Comparison of ENCODE assay signal across 14 cellular contexts in genomic region chr5:155147222-155147621, GRCh38.
DNase-seq lines count a peak whose midpoint lies in the region; ATAC-seq and TF ChIP-seq lines count a peak whose summit lies in the region.
"Had no signal": no experiment of that assay in that cellular context is flagged by ENCODE, and none has a peak within 500 bp of the region (broad histone marks: within the 10 kb centered on the region; RNA-seq: fewer than 3 reads in every experiment).

No MANE protein-coding gene starts in this region.

- H3K9ac ChIP-seq in neural cell (ENCODE audit: low read length) = no peak overlapping the region

- CTCF ChIA-PET in HEK293T (lab: Yijun Ruan, JAX) = no interaction called here

- H3F3A ChIP-seq in neural cell (ENCODE audit: insufficient read depth, low read length, poor library complexity, severe bottlenecking) = no peaks in the 10 kb centered on the region

- H3K9me3 ChIP-seq in neural cell (ENCODE audit: low read length) = no peaks in the 10 kb centered on the region
- H3K9me3 ChIP-seq: neutrophil had no signal

- POLR2A ChIA-PET in HEK293T (lab: Yijun Ruan, JAX) = no interaction called here

- no peak overlapping the region for H2AFZ ChIP-seq in neural cell (ENCODE audit: low read depth, low read length)

- no peak overlapping the region for H3K27ac ChIP-seq in coronary artery
- no peak overlapping the region for H3K27ac ChIP-seq in neural cell (ENCODE audit: low read length)
- H3K27ac ChIP-seq: neutrophil, WERI-Rb-1 had no signal

- no peaks in the 10 kb centered on the region for H4K20me1 ChIP-seq in neural cell (ENCODE audit: insufficient read depth)

- TF ChIP-seq CTCF in coronary artery (IDR thresholded peaks at IDR 0.05) = peak; percentile 42
- TF ChIP-seq CTCF in neural cell (IDR thresholded peaks at IDR 0.05; ENCODE audit: poor library complexity, severe bottlenecking) = peak; percentile 31

- no peaks in the 10 kb centered on the region for H3K79me2 ChIP-seq in neural cell (replicated peaks; ENCODE audit: insufficient read depth, low read length)

- H3K9me2 ChIP-seq in neural cell (ENCODE audit: insufficient read depth, low read length) = no peaks in the 10 kb centered on the region

- no peaks in the 10 kb centered on the region for H3K36me3 ChIP-seq in neural cell (ENCODE audit: insufficient read depth, low read length)
- H3K36me3 ChIP-seq: neutrophil, WERI-Rb-1 had no signal

- H3K4me3 ChIP-seq in coronary artery (no peak overlapping the region), neural cell (ENCODE audit: low read length) (no peak overlapping the region)

- H3K27me3 ChIP-seq in neural cell (ENCODE audit: insufficient read depth, low read depth, low read length) = no peaks in the 10 kb centered on the region
- H3K27me3 ChIP-seq: neutrophil had no signal

- TF ChIP-seq RAD21 in neural cell (conservative IDR thresholded peaks at IDR 0.05) = no peak

- H3K4me2 ChIP-seq in neural cell (ENCODE audit: low read length) = no peak overlapping the region

- TF ChIP-seq EP300 in neural cell (conservative IDR thresholded peaks at IDR 0.05; ENCODE audit: poor library complexity, severe bottlenecking) = no peak

- no peak for ATAC-seq in GM18873 (IDR thresholded peaks at IDR 0.05; ENCODE audit: low FRiP score, unreplicated experiment)
- no peak for ATAC-seq in HG03378 (IDR thresholded peaks at IDR 0.05; ENCODE audit: unreplicated experiment)

- DNase-seq in EL = peak; percentile 8
- peak; percentile 12 for DNase-seq in MV-4-11 (lab: John Stamatoyannopoulos, UW)
- no peak for DNase-seq in coronary artery (ENCODE audit: low spot score)
- no peak for DNase-seq in stimulated activated CD4-positive, alpha-beta T cell treated with anti-CD3 and anti-CD28 coated beads, Interleukin-1b, Interleukin-23, amount 100 ng/mL, for 48 hours
- DNase-seq in HEK293T (ENCODE audit: extremely low spot score) = no peak
- DNase-seq: activated effector memory CD4-positive, alpha-beta T cell treated with Interleukin-2 at 50 U/mL for 16 hours; cortex of kidney; KG1; stimulated activated CD4-positive, alpha-beta T cell treated with anti-CD3 and anti-CD28 coated beads, Interleukin-4, amount 100 ng/mL, for 4 hours; WERI-Rb-1 had no signal

TF ChIP-seq in neural cell, 6 proteins besides CTCF, POLR2A, EP300 and RAD21:
- TF ChIP-seq, protein P1, sequence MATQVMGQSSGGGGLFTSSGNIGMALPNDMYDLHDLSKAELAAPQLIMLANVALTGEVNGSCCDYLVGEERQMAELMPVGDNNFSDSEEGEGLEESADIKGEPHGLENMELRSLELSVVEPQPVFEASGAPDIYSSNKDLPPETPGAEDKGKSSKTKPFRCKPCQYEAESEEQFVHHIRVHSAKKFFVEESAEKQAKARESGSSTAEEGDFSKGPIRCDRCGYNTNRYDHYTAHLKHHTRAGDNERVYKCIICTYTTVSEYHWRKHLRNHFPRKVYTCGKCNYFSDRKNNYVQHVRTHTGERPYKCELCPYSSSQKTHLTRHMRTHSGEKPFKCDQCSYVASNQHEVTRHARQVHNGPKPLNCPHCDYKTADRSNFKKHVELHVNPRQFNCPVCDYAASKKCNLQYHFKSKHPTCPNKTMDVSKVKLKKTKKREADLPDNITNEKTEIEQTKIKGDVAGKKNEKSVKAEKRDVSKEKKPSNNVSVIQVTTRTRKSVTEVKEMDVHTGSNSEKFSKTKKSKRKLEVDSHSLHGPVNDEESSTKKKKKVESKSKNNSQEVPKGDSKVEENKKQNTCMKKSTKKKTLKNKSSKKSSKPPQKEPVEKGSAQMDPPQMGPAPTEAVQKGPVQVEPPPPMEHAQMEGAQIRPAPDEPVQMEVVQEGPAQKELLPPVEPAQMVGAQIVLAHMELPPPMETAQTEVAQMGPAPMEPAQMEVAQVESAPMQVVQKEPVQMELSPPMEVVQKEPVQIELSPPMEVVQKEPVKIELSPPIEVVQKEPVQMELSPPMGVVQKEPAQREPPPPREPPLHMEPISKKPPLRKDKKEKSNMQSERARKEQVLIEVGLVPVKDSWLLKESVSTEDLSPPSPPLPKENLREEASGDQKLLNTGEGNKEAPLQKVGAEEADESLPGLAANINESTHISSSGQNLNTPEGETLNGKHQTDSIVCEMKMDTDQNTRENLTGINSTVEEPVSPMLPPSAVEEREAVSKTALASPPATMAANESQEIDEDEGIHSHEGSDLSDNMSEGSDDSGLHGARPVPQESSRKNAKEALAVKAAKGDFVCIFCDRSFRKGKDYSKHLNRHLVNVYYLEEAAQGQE (IDR thresholded peaks at IDR 0.05; ENCODE audit: borderline replicate concordance) = no peak
- no peak for TF ChIP-seq EZH2 (IDR thresholded peaks at IDR 0.05; ENCODE audit: borderline replicate concordance, insufficient read depth, low read length, poor library complexity, severe bottlenecking)
- TF ChIP-seq MXI1 (conservative IDR thresholded peaks at IDR 0.05; ENCODE audit: poor library complexity, severe bottlenecking) = no peak
- TF ChIP-seq POLR2AphosphoS5 (IDR thresholded peaks at IDR 0.05) = no peak
- TF ChIP-seq TAF1 (IDR thresholded peaks at IDR 0.05; ENCODE audit: low read depth) = no peak
- TF ChIP-seq SMC3 (conservative IDR thresholded peaks at IDR 0.05; ENCODE audit: poor library complexity) = no peak

TF ChIP-seq in HEK293T, 16 proteins besides CTCF, POLR2A, EP300 and RAD21:
- no peak for TF ChIP-seq HDGF (IDR thresholded peaks at IDR 0.05; ENCODE audit: borderline replicate concordance)
- TF ChIP-seq SP1 (IDR thresholded peaks at IDR 0.05) = no peak
- no peak for TF ChIP-seq ELF4 (IDR thresholded peaks at IDR 0.05)
- no peak for TF ChIP-seq FOXA1 (IDR thresholded peaks at IDR 0.05)
- TF ChIP-seq TARDBP (IDR thresholded peaks at IDR 0.05) = no peak

Comparison
In these comparisons a context has a peak if more than half of its experiments do, and no peak if none do; other contexts are left out.
1. DNase-seq: peak in EL (single experiment) and MV-4-11 (single experiment); none in coronary artery (single experiment), stimulated activated CD4-positive, alpha-beta T cell treated with anti-CD3 and anti-CD28 coated beads, Interleukin-1b, Interleukin-23, amount 100 ng/mL, for 48 hours (single experiment) and HEK293T (single experiment).